Comparison of ENCODE assay signal across 19 cellular contexts in the genomic region with DNA sequence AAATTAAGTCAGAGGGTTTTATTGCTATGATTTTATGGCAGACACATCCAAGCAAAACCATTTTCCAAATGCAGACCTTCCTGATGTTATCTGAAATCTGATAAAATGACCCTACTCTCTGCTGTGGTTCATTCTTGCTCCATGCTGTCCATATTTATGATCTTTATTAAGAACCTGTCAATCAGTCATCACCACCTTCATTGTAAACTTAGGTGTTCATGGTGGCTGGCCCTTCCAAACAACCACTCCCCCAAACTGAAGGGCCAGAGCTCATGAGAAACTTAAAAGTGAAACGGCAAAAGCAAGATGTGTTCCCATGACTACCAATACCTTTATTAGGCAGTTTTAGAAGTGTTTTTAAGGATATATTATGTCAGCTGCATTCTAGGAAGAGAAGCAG. TPM values are rescaled to one million over a fixed set of nuclear protein-coding genes. Genes with fewer than 3 reads are reported as not detected.
DNase-seq lines count a peak whose midpoint lies in the region; ATAC-seq and TF ChIP-seq lines count a peak whose summit lies in the region.
"Had no signal": no experiment of that assay in that cellular context is flagged by ENCODE, and none has a peak within 500 bp of the region (broad histone marks: within the 10 kb centered on the region; RNA-seq: fewer than 3 reads in every experiment).

No MANE protein-coding gene starts in this region.

- peaks cover 20% of the 10 kb centered on the region for H3K4me1 Mint-ChIP-seq in activated CD8-positive, alpha-beta T cell treated with anti-CD3 and anti-CD28 coated beads for 36 hours (ENCODE audit: low read depth)
- H3K4me1 Mint-ChIP-seq in activated CD8-positive, alpha-beta T cell treated with anti-CD3 and anti-CD28 coated beads, Interleukin-2, amount 10 ng/mL, durations not matched to agents 7 days and 5 days (ENCODE audit: low read depth): peaks cover 20% of the 10 kb centered on the region
- H3K4me1 Mint-ChIP-seq in CD8-positive, alpha-beta T cell (ENCODE audit: low read depth): peaks cover 9% of the 10 kb centered on the region
- H3K4me1 Mint-ChIP-seq in activated T-helper 17 cell treated with anti-CD3 and anti-CD28 coated beads, Interleukin-2, amount 50 U/mL, for 72 hours: peaks cover 5% of the 10 kb centered on the region
- H3K4me1 Mint-ChIP-seq in natural killer cell (peaks cover 0 to 22% of the 10 kb centered on the region in 2 donors), HFFc6 (ENCODE audit: low read depth) (peaks cover 53% of the 10 kb centered on the region)

- H3K27me3 ChIP-seq in CD8-positive, alpha-beta T cell (ENCODE audit: insufficient read depth, low read length): no peaks in the 10 kb centered on the region
- H3K27me3 ChIP-seq: BLaER1 treated with 17β-estradiol and CSF1 and Interleukin-3, amounts not matched to agents 10 nM and 100 nM; Peyer's patch had no signal

- peaks cover 31% of the 10 kb centered on the region for H3K36me3 Mint-ChIP-seq in activated CD8-positive, alpha-beta T cell treated with anti-CD3 and anti-CD28 coated beads for 36 hours (ENCODE audit: low read depth)
- peaks cover 27% of the 10 kb centered on the region for H3K36me3 Mint-ChIP-seq in activated CD8-positive, alpha-beta T cell treated with anti-CD3 and anti-CD28 coated beads, Interleukin-2, amount 10 ng/mL, durations not matched to agents 7 days and 5 days (ENCODE audit: low read depth)
- H3K36me3 Mint-ChIP-seq in CD8-positive, alpha-beta T cell: peaks cover 43% of the 10 kb centered on the region
- H3K36me3 Mint-ChIP-seq in activated T-helper 17 cell treated with anti-CD3 and anti-CD28 coated beads, Interleukin-2, amount 50 U/mL, for 72 hours (ENCODE audit: low read depth): peaks cover 56% of the 10 kb centered on the region
- H3K36me3 Mint-ChIP-seq in natural killer cell: peaks cover 28% of the 10 kb centered on the region
- H3K36me3 Mint-ChIP-seq in HFFc6 (ENCODE audit: low read depth): peaks cover 56% of the 10 kb centered on the region

- no peak for TF ChIP-seq CTCF in activated CD8-positive, alpha-beta T cell treated with anti-CD3 and anti-CD28 coated beads for 36 hours (IDR thresholded peaks at IDR 0.05)
- TF ChIP-seq CTCF in CD8-positive, alpha-beta T cell (IDR thresholded peaks at IDR 0.05): no peak
- TF ChIP-seq CTCF in natural killer cell (IDR thresholded peaks at IDR 0.05) (no peak), HFFc6 (IDR thresholded peaks at IDR 0.05) (no peak)

- intact Hi-C loops in activated CD8-positive, alpha-beta T cell treated with anti-CD3 and anti-CD28 coated beads for 36 hours (cut with micrococcal nuclease): no loop called here
- intact Hi-C loops in CD8-positive, alpha-beta T cell (cut with DNase I, micrococcal nuclease): no loop called here
- intact Hi-C loops in natural killer cell (cut with micrococcal nuclease): no loop called here

- POLR2A ChIA-PET in activated CD8-positive, alpha-beta T cell treated with anti-CD3 and anti-CD28 coated beads for 36 hours (lab: Charles Lee): interaction anchor here (1.4 kb wide), 1 partner anchor 28 kb away, joined by 3 read pairs; no protein-coding TSS in a partner anchor
- POLR2A ChIA-PET in activated CD8-positive, alpha-beta T cell treated with anti-CD3 and anti-CD28 coated beads, Interleukin-2, amount 10 ng/mL, durations not matched to agents 7 days and 5 days (lab: Charles Lee): interaction anchor here (1.4 kb wide), 1 partner anchor 52 kb away, joined by 3 read pairs; no protein-coding TSS in a partner anchor
- POLR2A ChIA-PET in CD8-positive, alpha-beta T cell (lab: Charles Lee): no interaction called here

- ATAC-seq in activated CD8-positive, alpha-beta T cell treated with anti-CD3 and anti-CD28 coated beads for 36 hours: no peak
- ATAC-seq in activated CD8-positive, alpha-beta T cell treated with anti-CD3 and anti-CD28 coated beads, Interleukin-2, amount 10 ng/mL, durations not matched to agents 7 days and 5 days: no peak
- ATAC-seq in CD8-positive, alpha-beta T cell: no peak
- no peak for ATAC-seq in activated T-helper 17 cell treated with anti-CD3 and anti-CD28 coated beads, Interleukin-2, amount 50 U/mL, for 72 hours (replicated peaks)
- no peak for ATAC-seq in natural killer cell
- no peak for ATAC-seq in GM21360 (IDR thresholded peaks at IDR 0.05; ENCODE audit: unreplicated experiment)
- ATAC-seq: Right ventricle myocardium inferior had no signal

- no peaks in the 10 kb centered on the region for H3K27me3 Mint-ChIP-seq in activated CD8-positive, alpha-beta T cell treated with anti-CD3 and anti-CD28 coated beads for 36 hours
- no peaks in the 10 kb centered on the region for H3K27me3 Mint-ChIP-seq in activated CD8-positive, alpha-beta T cell treated with anti-CD3 and anti-CD28 coated beads, Interleukin-2, amount 10 ng/mL, durations not matched to agents 7 days and 5 days (ENCODE audit: low read depth)
- H3K27me3 Mint-ChIP-seq in CD8-positive, alpha-beta T cell (ENCODE audit: low read depth): no peaks in the 10 kb centered on the region
- no peaks in the 10 kb centered on the region for H3K27me3 Mint-ChIP-seq in activated T-helper 17 cell treated with anti-CD3 and anti-CD28 coated beads, Interleukin-2, amount 50 U/mL, for 72 hours
- no peaks in the 10 kb centered on the region for H3K27me3 Mint-ChIP-seq in natural killer cell (ENCODE audit: low read depth in 2 of 2)
- H3K27me3 Mint-ChIP-seq in HFFc6 (ENCODE audit: insufficient read depth): no peaks in the 10 kb centered on the region; the same call in none of the 2 replicates
- H3K27me3 Mint-ChIP-seq: IgD-negative memory B cell had no signal

- peaks cover 11% of the 10 kb centered on the region for H3K36me3 ChIP-seq in CD8-positive, alpha-beta T cell (ENCODE audit: insufficient read depth, low read length)

- peak overlapping the region; percentile 62 for H3K27ac Mint-ChIP-seq in activated CD8-positive, alpha-beta T cell treated with anti-CD3 and anti-CD28 coated beads for 36 hours
- H3K27ac Mint-ChIP-seq in activated CD8-positive, alpha-beta T cell treated with anti-CD3 and anti-CD28 coated beads, Interleukin-2, amount 10 ng/mL, durations not matched to agents 7 days and 5 days: no peak overlapping the region
- peak overlapping the region; percentile 76 for H3K27ac Mint-ChIP-seq in CD8-positive, alpha-beta T cell
- peak overlapping the region; percentile 10 for H3K27ac Mint-ChIP-seq in activated T-helper 17 cell treated with anti-CD3 and anti-CD28 coated beads, Interleukin-2, amount 50 U/mL, for 72 hours
- H3K27ac Mint-ChIP-seq in natural killer cell (peak overlapping the region; percentile 7 to 65), HFFc6 (no peak overlapping the region)
- H3K27ac Mint-ChIP-seq: H9 had no signal

- no peaks in the 10 kb centered on the region for H3K9me3 Mint-ChIP-seq in activated CD8-positive, alpha-beta T cell treated with anti-CD3 and anti-CD28 coated beads for 36 hours
- no peaks in the 10 kb centered on the region for H3K9me3 Mint-ChIP-seq in activated CD8-positive, alpha-beta T cell treated with anti-CD3 and anti-CD28 coated beads, Interleukin-2, amount 10 ng/mL, durations not matched to agents 7 days and 5 days (ENCODE audit: insufficient read depth)
- no peaks in the 10 kb centered on the region for H3K9me3 Mint-ChIP-seq in CD8-positive, alpha-beta T cell
- H3K9me3 Mint-ChIP-seq in activated T-helper 17 cell treated with anti-CD3 and anti-CD28 coated beads, Interleukin-2, amount 50 U/mL, for 72 hours: no peaks in the 10 kb centered on the region
- H3K9me3 Mint-ChIP-seq in natural killer cell (no peaks in the 10 kb centered on the region), HFFc6 (no peaks in the 10 kb centered on the region)
- H3K9me3 Mint-ChIP-seq: H9, IgD-negative memory B cell had no signal

- DNase-seq in activated CD8-positive, alpha-beta T cell treated with anti-CD3 and anti-CD28 coated beads for 36 hours: no peak
- no peak for DNase-seq in activated CD8-positive, alpha-beta T cell treated with anti-CD3 and anti-CD28 coated beads, Interleukin-2, amount 10 ng/mL, durations not matched to agents 7 days and 5 days
- DNase-seq in CD8-positive, alpha-beta T cell: no peak
- DNase-seq in natural killer cell (no peak), HFFc6 (no peak)
- no peak for DNase-seq in stimulated activated CD4-positive, alpha-beta T cell treated with anti-CD3 and anti-CD28 coated beads, Interleukin-1b, Interleukin-23, amount 100 ng/mL, for 48 hours
- DNase-seq: DMS 273 treated with DMSO at 0.1 percent for 48 hours; DND-41; H9; NCI-H1105 treated with DMSO at 0.1 percent for 48 hours; NCI-H1694 treated with DMSO at 0.1 percent for 48 hours; NCI-H748 treated with DMSO at 0.1 percent for 48 hours; NK-92 treated with Interleukin-12 subunit alpha and Interleukin-12 subunit beta, amount 100 ng/mL, for 24 hours; Peyer's patch had no signal

- CTCF ChIA-PET in activated CD8-positive, alpha-beta T cell treated with anti-CD3 and anti-CD28 coated beads for 36 hours (lab: Charles Lee): interaction anchor here (0.8 to 5.8 kb wide), 3 partner anchors 13 to 255 kb away, joined by 3 to 55 read pairs (median 7); no protein-coding TSS in a partner anchor
- CTCF ChIA-PET in activated CD8-positive, alpha-beta T cell treated with anti-CD3 and anti-CD28 coated beads, Interleukin-2, amount 10 ng/mL, durations not matched to agents 7 days and 5 days (lab: Charles Lee): interaction anchor here (0.7 to 3.8 kb wide), 4 partner anchors 14 to 446 kb away, joined by 3 to 40 read pairs (median 3); no protein-coding TSS in a partner anchor
- CTCF ChIA-PET in CD8-positive, alpha-beta T cell (lab: Charles Lee): interaction anchor here (0.8 to 2.6 kb wide), 3 partner anchors 12 to 14 kb away, joined by 3 to 12 read pairs (median 6); no protein-coding TSS in a partner anchor

- H3K27ac ChIP-seq in CD8-positive, alpha-beta T cell (ENCODE audit: low read depth, low read length): no peak overlapping the region
- H3K27ac ChIP-seq: BLaER1 treated with 17β-estradiol and CSF1 and Interleukin-3, amounts not matched to agents 10 nM and 100 nM; Peyer's patch had no signal

- H3K9me3 ChIP-seq in CD8-positive, alpha-beta T cell (ENCODE audit: low read length): no peaks in the 10 kb centered on the region
- H3K9me3 ChIP-seq: BLaER1 treated with 17β-estradiol and CSF1 and Interleukin-3, amounts not matched to agents 10 nM and 100 nM; Peyer's patch had no signal

- no peak overlapping the region for H3K4me3 Mint-ChIP-seq in activated CD8-positive, alpha-beta T cell treated with anti-CD3 and anti-CD28 coated beads for 36 hours
- no peak overlapping the region for H3K4me3 Mint-ChIP-seq in activated CD8-positive, alpha-beta T cell treated with anti-CD3 and anti-CD28 coated beads, Interleukin-2, amount 10 ng/mL, durations not matched to agents 7 days and 5 days
- H3K4me3 Mint-ChIP-seq in CD8-positive, alpha-beta T cell: no peak overlapping the region
- H3K4me3 Mint-ChIP-seq in activated T-helper 17 cell treated with anti-CD3 and anti-CD28 coated beads, Interleukin-2, amount 50 U/mL, for 72 hours: no peak overlapping the region
- no peak overlapping the region for H3K4me3 Mint-ChIP-seq in natural killer cell
- no peak overlapping the region for H3K4me3 Mint-ChIP-seq in HFFc6
- H3K4me3 Mint-ChIP-seq: H9 had no signal

- H3K4me3 ChIP-seq in CD8-positive, alpha-beta T cell (ENCODE audit: low read depth, low read length): no peak overlapping the region
- H3K4me3 ChIP-seq: BLaER1 treated with 17β-estradiol and CSF1 and Interleukin-3, amounts not matched to agents 10 nM and 100 nM; Peyer's patch had no signal

- no peaks in the 10 kb centered on the region for H3K4me1 ChIP-seq in CD8-positive, alpha-beta T cell (ENCODE audit: insufficient read depth, low read length)
- H3K4me1 ChIP-seq: Peyer's patch had no signal

RNA-seq across cellular contexts. Expression of a gene that starts 53.6 kb away (rescaled TPM):
- total RNA-seq in activated CD8-positive, alpha-beta T cell treated with anti-CD3 and anti-CD28 coated beads for 36 hours: 10 to 100 TPM; 51.2 to 56.2 TPM
- total RNA-seq in activated CD8-positive, alpha-beta T cell treated with anti-CD3 and anti-CD28 coated beads, Interleukin-2, amount 10 ng/mL, durations not matched to agents 7 days and 5 days: 10 to 100 TPM; 61.9 to 64.6 TPM
- 10 to 100 TPM; 54.4 to 55.9 TPM for total RNA-seq in CD8-positive, alpha-beta T cell
- 10 to 100 TPM; 47.7 to 79.3 TPM for total RNA-seq in activated T-helper 17 cell treated with anti-CD3 and anti-CD28 coated beads, Interleukin-2, amount 50 U/mL, for 72 hours
- total RNA-seq in natural killer cell: 10 to 100 TPM; 70.3 to 78.4 (median 76.7) TPM
- total RNA-seq in HFFc6 (2021; fragmentation: NEBNext Ultra II Directional; extraction: Animal tissue kit (Norgen Biotek cat#: 25700)): 10 to 100 TPM; 62.0 to 69.0 (median 64.0) TPM

Comparison
In these comparisons a context has a peak if more than half of its experiments do, and no peak if none do; other contexts are left out.
1. H3K27ac Mint-ChIP-seq: peak in activated CD8-positive, alpha-beta T cell treated with anti-CD3 and anti-CD28 coated beads for 36 hours (single experiment), CD8-positive, alpha-beta T cell (single experiment), activated T-helper 17 cell treated with anti-CD3 and anti-CD28 coated beads, Interleukin-2, amount 50 U/mL, for 72 hours (single experiment) and natural killer cell (2 of 2); none in activated CD8-positive, alpha-beta T cell treated with anti-CD3 and anti-CD28 coated beads, Interleukin-2, amount 10 ng/mL, durations not matched to agents 7 days and 5 days (single experiment) and HFFc6 (single experiment).